ENCODE assay signal across 15 cellular contexts in genomic region chr12:122928033-122928890, GRCh38.
"Had no signal": no experiment of that assay in that cellular context is flagged by ENCODE, and none has a peak within 500 bp of the region (broad histone marks: within the 10 kb centered on the region; RNA-seq: fewer than 3 reads in every experiment).

No MANE protein-coding gene starts in this region.

- DNase-seq: activated CD4-positive, alpha-beta T cell treated with anti-CD3 and anti-CD28 coated beads, Interleukin-2, amount 50 U/mL, for 4 hours; activated CD4-positive, CD25-positive, alpha-beta regulatory T cell; activated gamma-delta T cell treated with Interleukin-2 at 50 U/mL for 16 hours; activated T-cell treated with anti-CD3 and anti-CD28 coated beads, Interleukin-2, amount 50 U/mL, for 48 hours; colonic mucosa; effector CD8-positive, alpha-beta T cell; gastrocnemius medialis; heart right ventricle; left lung; small intestine; transverse colon had no signal

- H3K9me3 Mint-ChIP-seq: memory B cell; neural crest cell; T-helper 1 cell treated with Interleukin-12 subunit alpha and Interleukin-12 subunit beta and Interleukin-4 antibody, amounts not matched to agents 30 μg/mL and 1 μg/mL, for 36 hours had no signal

- H3K36me3 Mint-ChIP-seq: memory B cell had no signal

- H3K27me3 Mint-ChIP-seq: memory B cell had no signal

- H3K4me1 ChIP-seq: colonic mucosa, gastrocnemius medialis, heart right ventricle, transverse colon had no signal

- H3K9me3 ChIP-seq: colonic mucosa, gastrocnemius medialis, heart right ventricle, left lung, transverse colon had no signal

- H3K4me3 ChIP-seq: cardiac muscle cell, colonic mucosa, gastrocnemius medialis, heart right ventricle, left lung, transverse colon had no signal

- H3K4me1 Mint-ChIP-seq: neural crest cell had no signal

- H3K27ac Mint-ChIP-seq: memory B cell; T-helper 1 cell treated with Interleukin-12 subunit alpha and Interleukin-12 subunit beta and Interleukin-4 antibody, amounts not matched to agents 30 μg/mL and 1 μg/mL, for 36 hours had no signal

- H3K27ac ChIP-seq: cardiac muscle cell, colonic mucosa, gastrocnemius medialis, heart right ventricle, left lung had no signal

- H3K4me3 Mint-ChIP-seq: memory B cell; neural crest cell; T-helper 1 cell treated with Interleukin-12 subunit alpha and Interleukin-12 subunit beta and Interleukin-4 antibody, amounts not matched to agents 30 μg/mL and 1 μg/mL, for 36 hours had no signal

- H3K36me3 ChIP-seq: cardiac muscle cell, colonic mucosa, gastrocnemius medialis, left lung, transverse colon had no signal

- ATAC-seq: gastrocnemius medialis, left lung had no signal

- H3K27me3 ChIP-seq: cardiac muscle cell, colonic mucosa, gastrocnemius medialis, heart right ventricle, left lung, transverse colon had no signal
